23 cellular contexts compared by ENCODE assay signal in genomic region chr16:69508033-69508432, GRCh38.
"Had no signal": no experiment of that assay in that cellular context is flagged by ENCODE, and none has a peak within 500 bp of the region (broad histone marks: within the 10 kb centered on the region; RNA-seq: fewer than 3 reads in every experiment).

No MANE protein-coding gene starts in this region.

- H3K4me2 ChIP-seq: smooth muscle cell had no signal

- H3K4me1 ChIP-seq: right atrium auricular region, right lobe of liver, tibial nerve, vagina had no signal

- DNase-seq: hippocampal formation; kidney; left colon; left lung; midbrain; mucosa of descending colon; naive thymus-derived CD4-positive, alpha-beta T cell; ovary; right lobe of liver; stimulated activated CD4-positive, alpha-beta T cell treated with anti-CD3 and anti-CD28 coated beads, Interleukin-1b, Interleukin-23, amount 100 ng/mL, for 48 hours; stimulated activated CD4-positive, alpha-beta T cell treated with anti-CD3 and anti-CD28 coated beads, Interleukin-2, amount 100 ng/mL, for 48 hours; stimulated activated CD4-positive, alpha-beta T cell treated with anti-CD3 and anti-CD28 coated beads, Interleukin-4, amount 100 ng/mL, for 4 hours; stimulated activated CD8-positive, alpha-beta memory T cell treated with anti-CD3 and anti-CD28 coated beads, Interleukin-4, amount 100 ng/mL, for 48 hours; stimulated activated naive CD4-positive, alpha-beta T cell treated with Interleukin-2 at 50 U/mL for 16 hours; stimulated activated naive CD8-positive, alpha-beta T cell treated with anti-CD3 and anti-CD28 coated beads, Interleukin-15, amount 100 ng/mL, for 72 hours; substantia nigra had no signal

- ATAC-seq: left colon; left lung; mucosa of descending colon; naive thymus-derived CD4-positive, alpha-beta T cell; natural killer cell treated with Interleukin-12 subunit alpha and Interleukin-12 subunit beta and Interleukin-15 and Interleukin-18, amount 100 ng/mL, for 72 hours; right lobe of liver; stimulated activated memory B cell treated with anti-CD40 and anti-IgM and Interleukin-4, amounts not matched to agents 10 μg/mL and 1 μg/mL and 100 μg/mL, for 72 hours; stimulated activated naive CD8-positive, alpha-beta T cell treated with anti-CD3 and anti-CD28 coated beads, Interleukin-15, amount 100 ng/mL, for 72 hours had no signal

- H3K9me3 ChIP-seq: left lung, mucosa of descending colon, ovary, right atrium auricular region, right lobe of liver, tibial nerve, vagina had no signal

- H3K4me3 ChIP-seq: left lung, lung, mucosa of descending colon, ovary, right atrium auricular region, right lobe of liver, smooth muscle cell, tibial nerve, vagina had no signal

- H3K27me3 ChIP-seq: ovary, right atrium auricular region, right lobe of liver, tibial nerve, vagina had no signal

- H3K27ac ChIP-seq: left lung, ovary, right atrium auricular region, right lobe of liver, tibial nerve, vagina had no signal

- H3K36me3 ChIP-seq: left lung, ovary, right atrium auricular region, right lobe of liver, tibial nerve, vagina had no signal

- FAIRE-seq: kidney had no signal
